Comparison of ENCODE assay signal across 18 cellular contexts in the genomic region with DNA sequence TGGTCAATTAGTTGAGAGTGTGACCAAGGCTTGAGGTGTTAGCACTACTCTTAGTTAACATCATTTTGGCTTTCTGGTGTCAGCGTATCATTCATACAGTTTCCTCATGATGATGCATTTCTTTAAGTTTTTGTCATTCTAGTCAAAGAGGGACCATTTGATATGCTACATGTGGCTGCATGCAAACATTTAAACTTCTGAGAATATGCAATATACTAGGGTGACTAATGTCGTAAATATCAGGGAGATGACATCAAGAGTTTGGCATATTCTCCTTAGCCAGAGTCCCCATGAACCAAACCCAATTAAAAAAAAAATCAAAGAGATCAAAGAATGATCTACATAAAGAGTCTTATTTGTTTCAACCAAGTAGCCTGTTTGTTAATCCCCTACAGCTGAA.
A peak's percentile ranks its signal among the peaks of the same experiment; 100 is the strongest.
DNase-seq lines count a peak whose midpoint lies in the region; ATAC-seq and TF ChIP-seq lines count a peak whose summit lies in the region.
"Had no signal": no experiment of that assay in that cellular context is flagged by ENCODE, and none has a peak within 500 bp of the region (broad histone marks: within the 10 kb centered on the region; RNA-seq: fewer than 3 reads in every experiment).

No MANE protein-coding gene starts in this region.

- no peak overlapping the region for H3K27ac Mint-ChIP-seq in endodermal cell
- H3K27ac Mint-ChIP-seq: CD14-positive monocyte; CD4-positive, alpha-beta memory T cell; HFFc6 had no signal

- H3K36me3 Mint-ChIP-seq in endodermal cell (ENCODE audit: low read depth): no peaks in the 10 kb centered on the region
- H3K36me3 Mint-ChIP-seq: CD14-positive monocyte; CD4-positive, alpha-beta memory T cell had no signal

- peaks cover 11% of the 10 kb centered on the region for H3K4me1 Mint-ChIP-seq in endodermal cell
- H3K4me1 Mint-ChIP-seq: CD14-positive monocyte; CD4-positive, alpha-beta memory T cell had no signal

- H4K20me1 ChIP-seq in KMS-11 (ENCODE audit: insufficient read depth): no peaks in the 10 kb centered on the region
- H4K20me1 ChIP-seq: BLaER1 had no signal

- no peak overlapping the region for H2BK15ac ChIP-seq in mesendoderm (replicated peaks; ENCODE audit: low read depth)

- H3K4me2 ChIP-seq in KMS-11: peak overlapping the region; percentile 39; the same call in 1 of the 2 replicates
- H3K4me2 ChIP-seq in mesendoderm (ENCODE audit: low read length): no peak overlapping the region

- H3K23ac ChIP-seq in mesendoderm (ENCODE audit: low read length): no peak overlapping the region

- H3K4me1 ChIP-seq in KMS-11 (ENCODE audit: low read depth, poor library complexity, severe bottlenecking) (peaks cover 19% of the 10 kb centered on the region), endodermal cell (ENCODE audit: control insufficient read depth, insufficient read depth, low read length) (peaks cover 11% of the 10 kb centered on the region), mesendoderm (ENCODE audit: control insufficient read depth, low read depth, low read length) (no peaks in the 10 kb centered on the region)

- DNase-seq in A172 (ENCODE audit: low spot score) (peak; percentile 2), endodermal cell (no peak), mesendoderm (no peak), NCI-H1105 treated with DMSO at 0.1 percent for 48 hours (lab: John Stamatoyannopoulos, UW) (no peak), islet precursor cell (no peak)
- DNase-seq: Calu3; CD4-positive, alpha-beta memory T cell; DMS79 treated with DMSO at 0.1 percent for 48 hours; GOT3; H7; HFFc6; KG1 had no signal

- no peak for ATAC-seq in HG02642 (IDR thresholded peaks at IDR 0.05; ENCODE audit: poor library complexity, unreplicated experiment)
- ATAC-seq: HCT116 had no signal

- H3K27me3 ChIP-seq in KMS-11 (ENCODE audit: insufficient read depth, low read depth): no peaks in the 10 kb centered on the region
- no peaks in the 10 kb centered on the region for H3K27me3 ChIP-seq in endodermal cell (ENCODE audit: control insufficient read depth, insufficient read depth, low read length, poor library complexity, severe bottlenecking)
- H3K27me3 ChIP-seq in mesendoderm (ENCODE audit: insufficient read depth, low read length, poor library complexity): no peaks in the 10 kb centered on the region
- H3K27me3 ChIP-seq: BLaER1 had no signal

- H2AK5ac ChIP-seq in mesendoderm (ENCODE audit: low read length): no peak overlapping the region

- H3K36me3 ChIP-seq in KMS-11 (ENCODE audit: insufficient read depth) (no peaks in the 10 kb centered on the region), endodermal cell (ENCODE audit: control insufficient read depth, insufficient read depth, low read length) (no peaks in the 10 kb centered on the region), mesendoderm (ENCODE audit: control insufficient read depth, insufficient read depth, low read length) (no peaks in the 10 kb centered on the region)
- H3K36me3 ChIP-seq: BLaER1 had no signal

- H2BK5ac ChIP-seq in mesendoderm (ENCODE audit: low read length): no peak overlapping the region

- no peaks in the 10 kb centered on the region for H3K9me3 Mint-ChIP-seq in endodermal cell

- H3K18ac ChIP-seq in mesendoderm (ENCODE audit: low read length): peak overlapping the region; percentile 51

- no peaks in the 10 kb centered on the region for H3K9me3 ChIP-seq in endodermal cell (ENCODE audit: control insufficient read depth, low read length)
- H3K9me3 ChIP-seq: BLaER1 had no signal

- WGBS in endodermal cell (ENCODE audit: insufficient coverage in 1 of 2, insufficient read length in 1 of 2), 2 experiments: 98 to 100% methylated on average over 2 of the region's 2 CpGs
- no CpG with 5 or more reads among the region's 2 CpGs for WGBS in mesendoderm (ENCODE audit: extremely low coverage, insufficient coverage, low lambda C conversion rate)

- H3K9ac ChIP-seq in KMS-11 (no peak overlapping the region), endodermal cell (ENCODE audit: extremely low read depth, low read length, poor library complexity, severe bottlenecking) (no peak overlapping the region), mesendoderm (ENCODE audit: low read length) (no peak overlapping the region)
- H3K9ac ChIP-seq: BLaER1 had no signal

- H3K4ac ChIP-seq in mesendoderm (ENCODE audit: low read depth, low read length): no peak overlapping the region

- no peak overlapping the region for H2BK120ac ChIP-seq in mesendoderm (ENCODE audit: low read depth, low read length)

- H3K56ac ChIP-seq in mesendoderm (ENCODE audit: low read length): no peak overlapping the region

- H4K5ac ChIP-seq in mesendoderm (ENCODE audit: low read length): no peak overlapping the region

- H3K4me3 Mint-ChIP-seq in endodermal cell: no peak overlapping the region
- H3K4me3 Mint-ChIP-seq: CD14-positive monocyte; CD4-positive, alpha-beta memory T cell; HFFc6 had no signal

- no peaks in the 10 kb centered on the region for H3K27me3 Mint-ChIP-seq in endodermal cell (ENCODE audit: insufficient read depth)
- H3K27me3 Mint-ChIP-seq: CD4-positive, alpha-beta memory T cell had no signal

- TF ChIP-seq CTCF in KMS-11 (conservative IDR thresholded peaks at IDR 0.05; ENCODE audit: low read depth, low read length) (no peak), endodermal cell (conservative IDR thresholded peaks at IDR 0.05) (no peak)

- H4K8ac ChIP-seq in mesendoderm (ENCODE audit: low read depth, low read length): no peak overlapping the region

- H3K27ac ChIP-seq in KMS-11: no peak overlapping the region
- H3K27ac ChIP-seq in endodermal cell (ENCODE audit: low read depth, low read length): no peak overlapping the region
- no peak overlapping the region for H3K27ac ChIP-seq in mesendoderm (ENCODE audit: low read depth, low read length)
- H3K27ac ChIP-seq: 22Rv1, BLaER1 had no signal

- no peaks in the 10 kb centered on the region for H3K79me2 ChIP-seq in KMS-11 (ENCODE audit: insufficient read depth, low read depth)
- no peaks in the 10 kb centered on the region for H3K79me2 ChIP-seq in mesendoderm (ENCODE audit: control insufficient read depth, insufficient read depth, low read length)

- no peak overlapping the region for H2AFZ ChIP-seq in KMS-11 (ENCODE audit: low read depth)

- H3K79me1 ChIP-seq in mesendoderm (ENCODE audit: low read length): no peaks in the 10 kb centered on the region

- no peak overlapping the region for H3K4me3 ChIP-seq in KMS-11 (IDR thresholded peaks at IDR 0.05; ENCODE audit: insufficient read depth, low read depth, low read length)
- H3K4me3 ChIP-seq in endodermal cell (ENCODE audit: low read length): peak overlapping the region; percentile 14
- no peak overlapping the region for H3K4me3 ChIP-seq in mesendoderm (ENCODE audit: low read length)
- H3K4me3 ChIP-seq: BLaER1 had no signal
